In the genomic region with DNA sequence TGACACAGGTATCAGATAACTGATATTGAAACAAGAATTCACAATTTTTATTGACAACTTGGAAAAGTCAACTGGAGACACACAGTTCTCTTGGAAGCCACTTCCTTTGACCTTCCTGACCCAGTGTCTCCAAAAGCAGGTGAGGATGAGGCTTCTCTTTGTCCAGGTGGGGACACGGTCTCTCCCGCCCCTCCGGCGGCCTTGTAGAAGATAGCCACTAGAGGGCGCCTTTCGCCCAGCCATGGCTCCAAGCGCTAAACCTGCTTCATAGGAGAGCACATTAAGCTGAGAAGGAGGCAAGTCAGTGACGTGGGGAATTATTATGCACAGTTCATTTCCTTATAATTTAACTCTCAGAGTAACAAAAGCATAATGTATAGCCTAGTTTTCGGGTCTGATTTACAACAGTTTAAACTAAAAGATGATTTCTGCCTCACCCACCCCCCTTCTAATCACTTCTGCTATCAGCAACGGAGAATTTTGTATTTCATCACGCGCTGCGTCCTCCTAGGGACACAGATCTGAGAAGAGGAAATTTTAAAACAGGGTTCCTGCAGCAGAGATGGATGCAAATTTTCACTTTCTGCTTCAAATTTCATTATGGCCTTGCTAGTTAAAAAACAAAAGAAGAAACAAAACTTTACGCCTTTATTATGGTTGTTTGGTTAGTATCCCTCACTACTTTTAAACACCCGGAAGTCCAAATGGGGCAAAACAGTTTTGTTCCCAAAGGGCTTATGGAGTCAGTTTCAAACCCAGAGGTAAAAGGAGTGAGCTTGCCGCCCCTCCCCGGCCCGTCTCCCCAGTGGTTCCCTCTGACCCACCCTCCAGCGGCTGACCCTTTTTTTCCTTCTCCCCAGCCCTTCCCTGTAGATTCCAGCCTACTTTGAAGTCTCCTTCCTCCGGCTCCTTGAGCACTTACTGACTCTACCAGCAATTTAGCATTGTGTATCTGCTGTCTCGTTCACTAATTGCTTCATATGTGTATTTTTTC, we compare ENCODE assay signal across 8 cellular contexts.
DNase-seq lines count a peak whose midpoint lies in the region; ATAC-seq and TF ChIP-seq lines count a peak whose summit lies in the region.

No MANE protein-coding gene starts in this region.

- 10% methylated on average over 21 of the region's 21 CpGs for WGBS in lung, 2 donors

- peak overlapping the region; percentile 28 for H3K4me3 ChIP-seq in BJ (ENCODE audit: low read depth, low read length)
- peak overlapping the region in 51 of 59 donors; percentile 3 to 59 (median 40) for H3K4me3 ChIP-seq in dorsolateral prefrontal cortex
- peak overlapping the region; percentile 2 for H3K4me3 ChIP-seq in lung

- H3K36me3 ChIP-seq in BJ (ENCODE audit: control insufficient read depth, insufficient read depth, low read length) (no peaks in the 10 kb centered on the region), lung (ENCODE audit: control insufficient read depth in 2 of 2, insufficient read depth in 2 of 2, low read length in 2 of 2) (no peaks in the 10 kb centered on the region)

- POLR2A ChIA-PET in BJ (lab: Charles Lee), result no interaction called here

- H3K27me3 ChIP-seq in BJ (ENCODE audit: control insufficient read depth, insufficient read depth, low read length), result no peaks in the 10 kb centered on the region
- peaks cover 0 to 14% (median 0%) of the 10 kb centered on the region in 45 donors for H3K27me3 ChIP-seq in dorsolateral prefrontal cortex
- H3K27me3 ChIP-seq in lung (ENCODE audit: control insufficient read depth, insufficient read depth), result no peaks in the 10 kb centered on the region

- no peak for DNase-seq in BJ (ENCODE audit: low read depth)
- DNase-seq in GM19240 (ENCODE audit: insufficient read length, low spot score), result peak; percentile 33
- peak; percentile 55 for DNase-seq in NCI-H446 treated with DMSO at 0.1 percent for 48 hours (lab: John Stamatoyannopoulos, UW)
- peak; percentile 69 to 76 for DNase-seq in activated CD4-positive, alpha-beta T cell treated with anti-CD3 and anti-CD28 coated beads, Interleukin-2, amount 50 U/mL, for 24 hours (ENCODE audit: low read depth in 1 of 2, low spot score in 1 of 2)
- DNase-seq in dorsolateral prefrontal cortex, result peak; percentile 48 to 81 (median 64)
- DNase-seq in lung (ENCODE audit: low spot score), result peak; percentile 80
- DNase-seq in stimulated activated CD4-positive, alpha-beta T cell treated with anti-CD3 and anti-CD28 coated beads, TNF-alpha, amount 100 ng/mL, for 4 hours (ENCODE audit: low read depth in 3 of 3), result peak; percentile 51 to 68 (median 56)

- peak; percentile 95 for TF ChIP-seq CTCF in BJ (IDR thresholded peaks at IDR 0.05; ENCODE audit: insufficient read depth, low read depth, low read length)
- TF ChIP-seq CTCF in dorsolateral prefrontal cortex (IDR thresholded peaks at IDR 0.05 in 54 of 56, conservative IDR thresholded peaks at IDR 0.05 in 2 of 56; ENCODE audit: low read depth in 1 of 56, partially characterized antibody in 56 of 56), result peak; percentile 72 to 98 (median 92)
- peak; percentile 76 for TF ChIP-seq CTCF in lung (IDR thresholded peaks at IDR 0.05; ENCODE audit: control extremely low read depth, extremely low read depth)

- H3K4me1 ChIP-seq in lung (ENCODE audit: control insufficient read depth in 2 of 2, insufficient read depth in 2 of 2, low read length in 2 of 2), result peaks cover 0 to 5% of the 10 kb centered on the region in 2 donors

- no peaks in the 10 kb centered on the region for H3K9me3 ChIP-seq in lung (ENCODE audit: control insufficient read depth in 2 of 2, insufficient read depth in 1 of 2, low read length in 1 of 2)

- peak; percentile 96 for ATAC-seq in HG03439 (IDR thresholded peaks at IDR 0.05; ENCODE audit: unreplicated experiment)
- ATAC-seq in lung (ENCODE audit: insufficient read depth, low FRiP score), result peak; percentile 95

- CTCF ChIA-PET in BJ (lab: Yijun Ruan, JAX), result interaction anchor here (0.6 to 2.6 kb wide), 19 partner anchors 8 to 1805 kb away, joined by 3 to 13 read pairs (median 4); no protein-coding TSS in a partner anchor

- intact Hi-C loops in dorsolateral prefrontal cortex (cut with DNase I), result loop anchor here in 1 of 2 donors (10.0 kb wide), 1 partner anchor 549 kb away; no protein-coding TSS in a partner anchor

- H3K27ac ChIP-seq in dorsolateral prefrontal cortex (no peak overlapping the region), lung (ENCODE audit: low read depth in 1 of 2, low read length in 1 of 2) (no peak overlapping the region)
